In the genomic region with DNA sequence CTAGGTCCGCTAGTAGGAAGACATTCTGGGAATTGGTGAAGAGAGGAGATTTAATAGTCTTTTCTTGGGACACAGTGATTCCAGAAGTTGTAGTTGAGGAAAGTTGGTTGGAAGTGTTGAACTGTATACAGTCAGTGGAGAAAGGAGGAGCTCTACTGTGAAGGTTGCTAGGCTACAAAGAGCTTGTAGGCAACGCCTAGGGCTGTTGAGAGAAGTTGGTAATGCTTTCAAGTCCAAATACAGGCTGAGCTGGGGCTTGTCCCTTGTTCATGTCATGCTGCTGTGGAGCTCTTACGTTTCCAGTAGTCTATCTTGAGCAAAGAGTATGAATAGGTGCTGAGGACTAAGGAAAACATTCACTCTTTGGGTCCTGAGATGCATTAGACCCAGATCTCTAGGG, we compare ENCODE assay signal across 8 cellular contexts. TPM values are rescaled to one million over a fixed set of nuclear protein-coding genes. Genes with fewer than 3 reads are reported as not detected.
DNase-seq lines count a peak whose midpoint lies in the region; ATAC-seq and TF ChIP-seq lines count a peak whose summit lies in the region.

No MANE protein-coding gene starts in this region.

- no peaks in the 10 kb centered on the region for H3K36me3 ChIP-seq in suprapubic skin

- H4K20me1 ChIP-seq in H9 (ENCODE audit: control insufficient read depth, insufficient read depth, insufficient read length): no peaks in the 10 kb centered on the region

- peaks cover 4% of the 10 kb centered on the region; the same call in 1 of the 2 replicates for H3K79me2 ChIP-seq in H9 (ENCODE audit: insufficient read depth, low read length)

- H3K4ac ChIP-seq in H9 (ENCODE audit: low read depth, low read length): no peak overlapping the region

- POLR2A ChIA-PET in activated naive CD8-positive, alpha-beta T cell treated with anti-CD3 and anti-CD28 coated beads, Interleukin-2, amount 10 ng/mL, durations not matched to agents 7 days and 5 days (lab: Charles Lee): interaction anchor here (1.4 kb wide), 1 partner anchor 10 kb away, joined by 4 read pairs; no protein-coding TSS in a partner anchor

- H2AFZ ChIP-seq in H9 (ENCODE audit: low read length): no peak overlapping the region

- H3K27me3 ChIP-seq in H9 (ENCODE audit: insufficient read depth, low read length) (no peaks in the 10 kb centered on the region), suprapubic skin (no peaks in the 10 kb centered on the region)

- H3K18ac ChIP-seq in H9 (ENCODE audit: insufficient read length, low read depth, low read length): no peak overlapping the region

- H3K36me3 Mint-ChIP-seq in H9 (ENCODE audit: insufficient read depth in 1 of 3, low read depth in 3 of 3): no peaks in the 10 kb centered on the region
- H3K36me3 Mint-ChIP-seq in activated naive CD8-positive, alpha-beta T cell treated with anti-CD3 and anti-CD28 coated beads, Interleukin-2, amount 10 ng/mL, durations not matched to agents 7 days and 5 days: no peaks in the 10 kb centered on the region

- H2BK20ac ChIP-seq in H9 (ENCODE audit: low read depth, low read length, poor library complexity, severe bottlenecking): no peak overlapping the region

- TF ChIP-seq POLR2A in suprapubic skin (IDR thresholded peaks at IDR 0.05): no peak

- H3K4me2 ChIP-seq in H9 (ENCODE audit: insufficient read depth, insufficient read length, low read length): peak overlapping the region; percentile 89

- no peak for TF ChIP-seq EP300 in suprapubic skin (IDR thresholded peaks at IDR 0.05)

- H3T11ph ChIP-seq in H9 (ENCODE audit: low read length): no peak overlapping the region

- peaks cover 15 to 20% of the 10 kb centered on the region in 2 experiments for H3K4me1 Mint-ChIP-seq in H9
- H3K4me1 Mint-ChIP-seq in activated naive CD8-positive, alpha-beta T cell treated with anti-CD3 and anti-CD28 coated beads, Interleukin-2, amount 10 ng/mL, durations not matched to agents 7 days and 5 days: peaks cover 23% of the 10 kb centered on the region

- peak overlapping the region; percentile 78 to 81 for H3K4me3 Mint-ChIP-seq in H9
- H3K4me3 Mint-ChIP-seq in activated naive CD8-positive, alpha-beta T cell treated with anti-CD3 and anti-CD28 coated beads, Interleukin-2, amount 10 ng/mL, durations not matched to agents 7 days and 5 days: peak overlapping the region; percentile 82

- H3K56ac ChIP-seq in H9 (ENCODE audit: insufficient read length, low read depth, low read length): no peak overlapping the region

- no peak overlapping the region for H2BK12ac ChIP-seq in H9 (ENCODE audit: insufficient read length, low read depth, low read length)

- H3K9ac ChIP-seq in H9 (ENCODE audit: extremely low read depth, insufficient read length, low read length): peak overlapping the region; percentile 82

- H4K8ac ChIP-seq in H9 (replicated peaks; ENCODE audit: insufficient read length, low read depth, low read length): no peak overlapping the region

- H2BK5ac ChIP-seq in H9 (ENCODE audit: insufficient read length, low read length): no peak overlapping the region

- ATAC-seq in activated naive CD8-positive, alpha-beta T cell treated with anti-CD3 and anti-CD28 coated beads, Interleukin-2, amount 10 ng/mL, durations not matched to agents 7 days and 5 days (ENCODE audit: low read depth): no peak
- no peak for ATAC-seq in HG03457 (IDR thresholded peaks at IDR 0.05; ENCODE audit: unreplicated experiment)
- no peak for ATAC-seq in HG02610 (IDR thresholded peaks at IDR 0.05; ENCODE audit: unreplicated experiment)
- no peak for ATAC-seq in HG03045 (IDR thresholded peaks at IDR 0.05; ENCODE audit: unreplicated experiment)

- H2BK120ac ChIP-seq in H9 (ENCODE audit: low read depth, low read length, poor library complexity, severe bottlenecking): no peak overlapping the region

- no peak overlapping the region for H2BK15ac ChIP-seq in H9 (ENCODE audit: low read depth, low read length)

- peak overlapping the region in 1 of 3 experiments; percentile 85; a peak in 3 of 7 replicates for H3K27ac Mint-ChIP-seq in H9
- H3K27ac Mint-ChIP-seq in activated naive CD8-positive, alpha-beta T cell treated with anti-CD3 and anti-CD28 coated beads, Interleukin-2, amount 10 ng/mL, durations not matched to agents 7 days and 5 days: peak overlapping the region; percentile 64

- WGBS in H9 (ENCODE audit: extremely low coverage, insufficient read length, low lambda C conversion rate): no CpG with 5 or more reads among the region's 3 CpGs
- 42% methylated on average over 3 of the region's 3 CpGs for WGBS in suprapubic skin

- DNase-seq in ACHN: peak; percentile 2
- DNase-seq in H9: no peak
- no peak for DNase-seq in activated naive CD8-positive, alpha-beta T cell treated with anti-CD3 and anti-CD28 coated beads, Interleukin-2, amount 10 ng/mL, durations not matched to agents 7 days and 5 days
- no peak for DNase-seq in suprapubic skin (ENCODE audit: low spot score in 2 of 2)

- TF ChIP-seq CTCF in H9 (conservative IDR thresholded peaks at IDR 0.05): no peak
- no peak for TF ChIP-seq CTCF in suprapubic skin (IDR thresholded peaks at IDR 0.05)

- H3K23ac ChIP-seq in H9 (ENCODE audit: insufficient read length, low read depth, low read length): no peak overlapping the region

- in situ Hi-C loops in ACHN (cut with HindIII; ENCODE audit: low pct_ligation_motif_present, low pct_unique_long_range_greater_than_20kb, low sequenced_read_pairs): no loop called here

- H3K9me3 ChIP-seq in H9 (ENCODE audit: control insufficient read depth, low read depth, low read length) (no peaks in the 10 kb centered on the region), iPS-18c (ENCODE audit: control insufficient read depth, insufficient read depth, low read length) (no peaks in the 10 kb centered on the region), suprapubic skin (no peaks in the 10 kb centered on the region)

- H3K79me1 ChIP-seq in H9 (ENCODE audit: insufficient read depth, low read depth, low read length, poor library complexity, severe bottlenecking): no peaks in the 10 kb centered on the region

- no peak overlapping the region for H3K27ac ChIP-seq in H9 (ENCODE audit: insufficient read length, low read depth, low read length)
- no peak overlapping the region for H3K27ac ChIP-seq in suprapubic skin

- no peak overlapping the region for H2AK5ac ChIP-seq in H9 (ENCODE audit: insufficient read length, low read length)

- H3K9me3 Mint-ChIP-seq in H9: no peaks in the 10 kb centered on the region; a peak in 1 of 5 replicates
- H3K9me3 Mint-ChIP-seq in activated naive CD8-positive, alpha-beta T cell treated with anti-CD3 and anti-CD28 coated beads, Interleukin-2, amount 10 ng/mL, durations not matched to agents 7 days and 5 days: no peaks in the 10 kb centered on the region

- peak overlapping the region; percentile 90 for H3K4me3 ChIP-seq in iPS-18c (ENCODE audit: insufficient read depth, low read depth, low read length)
- H3K4me3 ChIP-seq in suprapubic skin: peak overlapping the region; percentile 81

- no peak overlapping the region for H4K5ac ChIP-seq in H9 (ENCODE audit: insufficient read length, low read depth, low read length)

- peaks cover 4% of the 10 kb centered on the region for H3K23me2 ChIP-seq in H9 (ENCODE audit: insufficient read length, low read depth, low read length, poor library complexity, severe bottlenecking)

- no peak overlapping the region for H4K91ac ChIP-seq in H9 (ENCODE audit: insufficient read length, low read depth, low read length)

- H3K27me3 Mint-ChIP-seq in H9 (ENCODE audit: low read depth): no peaks in the 10 kb centered on the region
- H3K27me3 Mint-ChIP-seq in activated naive CD8-positive, alpha-beta T cell treated with anti-CD3 and anti-CD28 coated beads, Interleukin-2, amount 10 ng/mL, durations not matched to agents 7 days and 5 days: peaks cover 3% of the 10 kb centered on the region

- no peak overlapping the region for H3K14ac ChIP-seq in H9 (ENCODE audit: insufficient read depth, low read length)

- H3K4me1 ChIP-seq in H9 (ENCODE audit: insufficient read depth, low read length) (0 out of 2 replicates have a peak, but pooled peaks cover 3% of the 10 kb centered on the region), suprapubic skin (peaks cover 23% of the 10 kb centered on the region)

RNA-seq across cellular contexts. Expression of gene TBCEL, which starts 1.1 kb away (rescaled TPM):
- total RNA-seq in H9 (2021) (15.2 and 17.3 TPM in 2 replicates), suprapubic skin (10 to 100 TPM in 1 of 4 donors, 1 to 10 TPM in 3; 5.7 to 14.2 (median 9.5) TPM)
- 10 to 100 TPM; 13.9 to 15.9 TPM for total RNA-seq in activated naive CD8-positive, alpha-beta T cell treated with anti-CD3 and anti-CD28 coated beads, Interleukin-2, amount 10 ng/mL, durations not matched to agents 7 days and 5 days
